In genomic region chr17:44766409-44767038, GRCh38 we compare ENCODE assay signal across 2 cellular contexts.
TF ChIP-seq lines count a peak whose summit lies in the region.

No MANE protein-coding gene starts in this region.

TF ChIP-seq in WTC11, 78 proteins besides CTCF, POLR2A, EP300 and RAD21:
- TF ChIP-seq ZNF121 (CRISPR knock-in tag; IDR thresholded peaks at IDR 0.05) (peak; percentile 94), CREB1 (CRISPR knock-in tag; IDR thresholded peaks at IDR 0.05) (no peak), TCF7 (CRISPR knock-in tag; IDR thresholded peaks at IDR 0.05; ENCODE audit: low read depth) (no peak), NR1H2 (CRISPR knock-in tag; IDR thresholded peaks at IDR 0.05) (no peak), MLX (CRISPR knock-in tag; IDR thresholded peaks at IDR 0.05) (no peak)

TF ChIP-seq in HepG2, 621 proteins besides CTCF, POLR2A, EP300 and RAD21:
- TF ChIP-seq ZNF124 (CRISPR knock-in tag; IDR thresholded peaks at IDR 0.05), result no peak
- TF ChIP-seq STAG1 (CRISPR knock-in tag; IDR thresholded peaks at IDR 0.05), result no peak
- 0 out of 2 replicates have a peak, but pooled peaks have one; percentile 34 for TF ChIP-seq HNRNPL (IDR thresholded peaks at IDR 0.05; ENCODE audit: low read depth, low read length)
- TF ChIP-seq ZNF121 (CRISPR knock-in tag; IDR thresholded peaks at IDR 0.05), result peak; percentile 76
- TF ChIP-seq ZNF773 (CRISPR knock-in tag; IDR thresholded peaks at IDR 0.05; ENCODE audit: borderline replicate concordance), result no peak
- TF ChIP-seq ZNF563 (CRISPR knock-in tag; IDR thresholded peaks at IDR 0.05), result 0 out of 2 replicates have a peak, but pooled peaks have one; percentile 24
- no peak for TF ChIP-seq NR2F2 (IDR thresholded peaks at IDR 0.05; ENCODE audit: borderline replicate concordance, low read depth)
- TF ChIP-seq RARA (CRISPR knock-in tag; IDR thresholded peaks at IDR 0.05), result peak; percentile 39; the same call in 1 of the 2 replicates
